ENCODE assay signal across 1 cellular context in genomic region chr3:197456271-197457091, GRCh38.
TF ChIP-seq lines count a peak whose summit lies in the region.

No MANE protein-coding gene starts in this region.

TF ChIP-seq in K562, 482 proteins besides CTCF, POLR2A, EP300 and RAD21 (continued from another document and continues in another):
- TF ChIP-seq ZNF609 (CRISPR knock-in tag; IDR thresholded peaks at IDR 0.05; ENCODE audit: borderline replicate concordance) (no peak), TRIM24 (IDR thresholded peaks at IDR 0.05) (no peak), RBFOX2 (IDR thresholded peaks at IDR 0.05; ENCODE audit: low read depth, low read length) (peak; percentile 78), KAT2B (IDR thresholded peaks at IDR 0.05; ENCODE audit: low read depth, low read length) (no peak), CCAR2 (IDR thresholded peaks at IDR 0.05; ENCODE audit: low read depth, low read length) (no peak), ZNF280B (CRISPR knock-in tag; IDR thresholded peaks at IDR 0.05) (no peak), NONO (IDR thresholded peaks at IDR 0.05; ENCODE audit: low read depth in 2 of 2, low read length in 1 of 2) (no peak), ZNF146 (CRISPR knock-in tag; IDR thresholded peaks at IDR 0.05; ENCODE audit: unreplicated experiment) (no peak), ZSCAN29 (IDR thresholded peaks at IDR 0.05) (no peak), CXXC5 (CRISPR knock-in tag; IDR thresholded peaks at IDR 0.05) (peak; percentile 79), PHF21A (IDR thresholded peaks at IDR 0.05; ENCODE audit: borderline replicate concordance, low read depth) (no peak), TEAD4 (IDR thresholded peaks at IDR 0.05; ENCODE audit: low read length) (0 out of 2 replicates have a peak, but pooled peaks have one; percentile 28), TEAD4 (CRISPR knock-in tag; IDR thresholded peaks at IDR 0.05; ENCODE audit: borderline replicate concordance) (no peak), RREB1 (CRISPR knock-in tag; IDR thresholded peaks at IDR 0.05) (no peak), JUND (IDR thresholded peaks at IDR 0.05; ENCODE audit: borderline replicate concordance, low read depth, low read length) (no peak), JUND (tag; IDR thresholded peaks at IDR 0.05; ENCODE audit: borderline replicate concordance, low read depth, low read length) (no peak), HCFC1 (IDR thresholded peaks at IDR 0.05; ENCODE audit: low read depth, low read length) (no peak), SLC30A9 (CRISPR knock-in tag; IDR thresholded peaks at IDR 0.05) (no peak), ZNF398 (CRISPR knock-in tag; IDR thresholded peaks at IDR 0.05) (no peak), ZNF79 (CRISPR knock-in tag; IDR thresholded peaks at IDR 0.05; ENCODE audit: low read depth) (no peak), ZFX (CRISPR knock-in tag; IDR thresholded peaks at IDR 0.05) (peak; percentile 73), GATAD2A (IDR thresholded peaks at IDR 0.05) (no peak), SAP30 (IDR thresholded peaks at IDR 0.05; ENCODE audit: borderline replicate concordance, insufficient read depth, low read depth, low read length, poor library complexity, severe bottlenecking) (no peak), ZNF780A (CRISPR knock-in tag; IDR thresholded peaks at IDR 0.05) (no peak), ZBTB33 (CRISPR knock-in tag; IDR thresholded peaks at IDR 0.05) (0 out of 2 replicates have a peak, but pooled peaks have one; percentile 66), PATZ1 (CRISPR knock-in tag; IDR thresholded peaks at IDR 0.05; ENCODE audit: borderline replicate concordance) (no peak), EP400 (IDR thresholded peaks at IDR 0.05) (peak; percentile 52), ZBTB12 (CRISPR knock-in tag; IDR thresholded peaks at IDR 0.05) (no peak), ZNF324 (CRISPR knock-in tag; IDR thresholded peaks at IDR 0.05) (no peak), ID3 (CRISPR knock-in tag; IDR thresholded peaks at IDR 0.05) (no peak), ID3 (tag; IDR thresholded peaks at IDR 0.05) (no peak), CAMTA2 (CRISPR knock-in tag; conservative IDR thresholded peaks at IDR 0.05) (0 out of 2 replicates have a peak, but pooled peaks have one; percentile 28), HDAC2 (IDR thresholded peaks at IDR 0.05) (no peak), NFRKB (IDR thresholded peaks at IDR 0.05; ENCODE audit: low read depth) (no peak), CBX8 (IDR thresholded peaks at IDR 0.05; ENCODE audit: borderline replicate concordance, extremely low read depth, low read depth, low read length, poor library complexity, severe bottlenecking) (no peak), ZC3H4 (CRISPR knock-in tag; IDR thresholded peaks at IDR 0.05; ENCODE audit: borderline replicate concordance) (no peak), PHF20 (IDR thresholded peaks at IDR 0.05; ENCODE audit: partially characterized antibody) (peak; percentile 39), L3MBTL2 (IDR thresholded peaks at IDR 0.05) (peak; percentile 82), ZNF699 (CRISPR knock-in tag; IDR thresholded peaks at IDR 0.05; ENCODE audit: insufficient replicate concordance) (no peak), ZBTB5 (IDR thresholded peaks at IDR 0.05) (no peak)
